8 cellular contexts compared by ENCODE assay signal in the genomic region with DNA sequence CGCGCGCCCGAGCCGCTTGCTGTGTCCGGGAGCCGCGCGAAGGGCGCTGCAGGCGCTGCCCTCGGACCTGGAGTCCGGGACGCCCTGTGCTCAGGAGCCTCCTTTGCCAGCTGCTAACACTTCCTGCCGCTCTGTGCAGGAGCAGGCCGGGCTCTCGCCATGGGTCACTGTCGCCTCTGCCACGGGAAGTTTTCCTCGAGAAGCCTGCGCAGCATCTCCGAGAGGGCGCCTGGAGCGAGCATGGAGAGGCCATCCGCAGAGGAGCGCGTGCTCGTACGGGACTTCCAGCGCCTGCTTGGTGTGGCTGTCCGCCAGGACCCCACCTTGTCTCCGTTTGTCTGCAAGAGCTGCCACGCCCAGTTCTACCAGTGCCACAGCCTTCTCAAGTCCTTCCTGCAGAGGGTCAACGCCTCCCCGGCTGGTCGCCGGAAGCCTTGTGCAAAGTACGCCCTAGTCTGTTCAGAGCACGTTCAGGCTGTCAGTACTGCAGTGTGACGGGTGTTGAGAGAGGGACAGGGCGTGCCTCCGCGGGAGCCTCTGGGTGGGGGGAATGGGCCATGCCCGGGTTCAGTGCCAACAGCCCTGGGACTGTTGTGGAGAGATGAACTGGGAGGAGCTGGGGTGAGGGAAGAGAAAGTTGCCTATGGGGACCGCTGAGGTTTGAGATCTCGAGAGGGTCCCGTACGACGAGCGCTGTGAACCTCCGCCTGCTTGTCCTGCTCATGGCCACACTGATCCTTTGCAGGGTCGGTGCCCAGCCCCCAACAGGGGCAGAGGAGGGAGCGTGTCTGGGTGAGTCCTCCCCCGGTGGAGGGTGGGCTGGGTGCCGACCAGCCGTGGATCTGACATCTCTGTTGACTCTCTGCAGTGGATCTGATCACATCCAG.
DNase-seq lines count a peak whose midpoint lies in the region; ATAC-seq and TF ChIP-seq lines count a peak whose summit lies in the region.

No MANE protein-coding gene starts in this region.

- peak; percentile 51 for DNase-seq in GM10248 (ENCODE audit: extremely low spot score)
- peak; percentile 72 for DNase-seq in UCSD-AML1 (lab: John Stamatoyannopoulos, UW; ENCODE audit: unreplicated experiment)
- peak; percentile 15 for DNase-seq in brain microvascular endothelial cell
- peak; percentile 76 for DNase-seq in kidney tubule cell (ENCODE audit: low spot score)
- peak; percentile 52 for DNase-seq in stimulated activated CD4-positive, alpha-beta T cell treated with anti-CD3 and anti-CD28 coated beads, Interleukin-4, amount 100 ng/mL, for 1 hour
- DNase-seq in NCI-H2029 (lab: John Stamatoyannopoulos, UW) = no peak
- no peak for DNase-seq in NCI-H1694 treated with DMSO at 0.1 percent for 48 hours (lab: John Stamatoyannopoulos, UW)

- peaks cover 30% of the 10 kb centered on the region for H3K36me3 ChIP-seq in brain microvascular endothelial cell (replicated peaks)

- no peaks in the 10 kb centered on the region for H3K27me3 ChIP-seq in brain microvascular endothelial cell (replicated peaks)

- in situ Hi-C loops in brain microvascular endothelial cell (cut with HindIII; ENCODE audit: low pct_ligation_motif_present, low sequenced_read_pairs) = no loop called here

- CTCF ChIA-PET in GM10248 (lab: Yijun Ruan, JAX) = interaction anchor here (4.0 kb wide), 1 partner anchor 22 kb away, joined by 13 read pairs; no protein-coding TSS in a partner anchor

- H3K27ac ChIP-seq in brain microvascular endothelial cell = peak overlapping the region; percentile 72

- no peak for TF ChIP-seq CTCF in GM10248 (IDR thresholded peaks at IDR 0.05; ENCODE audit: control extremely low read depth, extremely low read depth, low read depth, missing control alignments)
- no peak for TF ChIP-seq CTCF in brain microvascular endothelial cell (IDR thresholded peaks at IDR 0.05; ENCODE audit: low read depth, low read length, missing control alignments)

- POLR2A ChIA-PET in GM10248 (lab: Yijun Ruan, JAX) = interaction anchor here (0.6 kb wide), 1 partner anchor 220 kb away, joined by 4 read pairs; no protein-coding TSS in a partner anchor

- H3K4me3 ChIP-seq in brain microvascular endothelial cell (ENCODE audit: low read depth, low read length) = peak overlapping the region; percentile 70

- peak; percentile 6 for ATAC-seq in HG03442 (IDR thresholded peaks at IDR 0.05; ENCODE audit: unreplicated experiment)

Comparison
In these comparisons a context has a peak if more than half of its experiments do, and no peak if none do; other contexts are left out.
1. DNase-seq: peak in GM10248 (single experiment), UCSD-AML1 (single experiment), brain microvascular endothelial cell (single experiment), kidney tubule cell (single experiment) and stimulated activated CD4-positive, alpha-beta T cell treated with anti-CD3 and anti-CD28 coated beads, Interleukin-4, amount 100 ng/mL, for 1 hour (single experiment); none in NCI-H2029 (single experiment) and NCI-H1694 treated with DMSO at 0.1 percent for 48 hours (single experiment).